Comparison of ENCODE assay signal across 23 cellular contexts in the genomic region with DNA sequence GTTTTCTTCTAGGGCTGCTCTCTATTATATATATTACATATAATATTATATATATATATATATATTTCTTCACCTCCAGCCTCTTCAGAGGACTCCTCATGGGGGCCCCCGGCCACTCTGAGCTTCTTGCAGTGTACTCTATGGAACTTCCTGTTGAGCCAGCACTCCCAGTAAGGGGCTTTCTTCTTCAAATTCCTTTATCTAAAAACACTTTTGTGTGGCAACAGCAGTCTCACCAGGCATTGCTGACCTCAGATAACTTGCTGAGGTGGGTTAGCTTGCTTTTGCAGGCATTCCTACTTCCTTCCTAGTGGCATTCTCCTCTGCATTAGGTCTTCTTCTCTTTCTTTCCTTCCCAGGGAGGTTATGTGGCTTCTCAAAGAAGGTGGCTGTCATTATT.
A peak's percentile ranks its signal among the peaks of the same experiment; 100 is the strongest.
DNase-seq lines count a peak whose midpoint lies in the region; ATAC-seq, FAIRE-seq and TF ChIP-seq lines count a peak whose summit lies in the region.
"Had no signal": no experiment of that assay in that cellular context is flagged by ENCODE, and none has a peak within 500 bp of the region (broad histone marks: within the 10 kb centered on the region; RNA-seq: fewer than 3 reads in every experiment).

No MANE protein-coding gene starts in this region.

- no peak for FAIRE-seq in RCC 7860 (lab: Jason Lieb, UNC)
- FAIRE-seq: colon, GM19239 had no signal

- peaks cover 22% of the 10 kb centered on the region for H3K4me1 Mint-ChIP-seq in WTC11
- H3K4me1 Mint-ChIP-seq: immature natural killer cell, nephron had no signal

- no peaks in the 10 kb centered on the region for H3K4me1 ChIP-seq in effector memory CD4-positive, alpha-beta T cell (ENCODE audit: control insufficient read depth, insufficient read depth, low read length, poor library complexity, severe bottlenecking)
- H3K4me1 ChIP-seq: BLaER1 treated with 17β-estradiol and CSF1 and Interleukin-3, amounts not matched to agents 10 nM and 100 nM; left lung; sigmoid colon had no signal

- CTCF ChIA-PET in WTC11 (lab: Charles Lee), result no interaction called here

- ATAC-seq in WTC11 (peak; percentile 94), GM18502 (IDR thresholded peaks at IDR 0.05; ENCODE audit: poor library complexity, unreplicated experiment) (no peak)
- ATAC-seq: left lung had no signal

- POLR2A ChIA-PET in WTC11 (lab: Charles Lee), result no interaction called here

- H3K4me3 ChIP-seq in H7 (ENCODE audit: insufficient read depth, low read depth, low read length), result no peak overlapping the region
- H3K4me3 ChIP-seq in effector memory CD4-positive, alpha-beta T cell (ENCODE audit: insufficient read depth, low read depth, low read length, poor library complexity, severe bottlenecking), result no peak overlapping the region
- H3K4me3 ChIP-seq: BLaER1 treated with 17β-estradiol and CSF1 and Interleukin-3, amounts not matched to agents 10 nM and 100 nM; left lung; sigmoid colon had no signal

- peak overlapping the region; percentile 33 for H3K27ac Mint-ChIP-seq in WTC11
- H3K27ac Mint-ChIP-seq: activated T-helper 2 cell treated with anti-CD3 and anti-CD28 coated beads, Interferon-gamma antibody, Interleukin-2, Interleukin-4, amounts not matched to agents 10 μg/mL and 5 μg/mL and 100 μg/mL, durations not matched to agents 14 hours and 24 hours and 36 hours; immature natural killer cell; nephron had no signal

- DNase-seq in H7 (peak; percentile 28), NOMO-1 treated with dmso at 0.1 percent for 144 hours (lab: John Stamatoyannopoulos, UW; ENCODE audit: unreplicated experiment) (peak; percentile 38), WTC11 (ENCODE audit: low spot score) (no peak), iPS-NIHi11 (ENCODE audit: low spot score) (peak; percentile 53), RCC 7860 (ENCODE audit: low spot score) (no peak), mesenteric fat pad (ENCODE audit: low spot score) (no peak)
- DNase-seq in effector memory CD4-positive, alpha-beta T cell, result no peak
- DNase-seq: activated CD8-positive, alpha-beta memory T cell treated with anti-CD3 and anti-CD28 coated beads, Interleukin-2, amount 50 U/mL, for 4 hours; DND-41; glutamatergic neuron; immature natural killer cell; NCI-H1436; NCI-H526 treated with DMSO at 0.1 percent for 48 hours; Right ventricle myocardium superior; sigmoid colon; WERI-Rb-1 had no signal

- no peak overlapping the region for H3K27ac ChIP-seq in effector memory CD4-positive, alpha-beta T cell (ENCODE audit: insufficient read depth, low read length, poor library complexity, severe bottlenecking)
- H3K27ac ChIP-seq: BLaER1 treated with 17β-estradiol and CSF1 and Interleukin-3, amounts not matched to agents 10 nM and 100 nM; left lung; sigmoid colon; WERI-Rb-1 had no signal

- no peaks in the 10 kb centered on the region for H3K27me3 ChIP-seq in H7 (ENCODE audit: control insufficient read depth, insufficient read depth, low read length)
- H3K27me3 ChIP-seq in effector memory CD4-positive, alpha-beta T cell (replicated peaks; ENCODE audit: control insufficient read depth, insufficient read depth, low read length, poor library complexity, severe bottlenecking), result no peaks in the 10 kb centered on the region
- H3K27me3 ChIP-seq: BLaER1 treated with 17β-estradiol and CSF1 and Interleukin-3, amounts not matched to agents 10 nM and 100 nM; left lung; sigmoid colon had no signal

- peaks cover 20% of the 10 kb centered on the region for H3K9me3 Mint-ChIP-seq in WTC11
- H3K9me3 Mint-ChIP-seq: activated T-helper 2 cell treated with anti-CD3 and anti-CD28 coated beads, Interferon-gamma antibody, Interleukin-2, Interleukin-4, amounts not matched to agents 10 μg/mL and 5 μg/mL and 100 μg/mL, durations not matched to agents 14 hours and 24 hours and 36 hours had no signal

- peaks cover 5% of the 10 kb centered on the region; the same call in 1 of the 2 replicates for H3K36me3 Mint-ChIP-seq in WTC11
- H3K36me3 Mint-ChIP-seq: immature natural killer cell had no signal

- H3K4me3 Mint-ChIP-seq in WTC11, result no peak overlapping the region
- H3K4me3 Mint-ChIP-seq: immature natural killer cell, nephron had no signal

- no peaks in the 10 kb centered on the region for H3K27me3 Mint-ChIP-seq in WTC11 (ENCODE audit: low read depth)

- H3K36me3 ChIP-seq in H7 (replicated peaks; ENCODE audit: control insufficient read depth, insufficient read depth, low read length), result no peaks in the 10 kb centered on the region
- no peaks in the 10 kb centered on the region for H3K36me3 ChIP-seq in effector memory CD4-positive, alpha-beta T cell (ENCODE audit: control insufficient read depth, insufficient read depth, low read length)
- H3K36me3 ChIP-seq: BLaER1 treated with 17β-estradiol and CSF1 and Interleukin-3, amounts not matched to agents 10 nM and 100 nM; left lung; sigmoid colon; WERI-Rb-1 had no signal

- no peaks in the 10 kb centered on the region for H3K9me3 ChIP-seq in effector memory CD4-positive, alpha-beta T cell (ENCODE audit: control insufficient read depth, low read length)
- H3K9me3 ChIP-seq: BLaER1 treated with 17β-estradiol and CSF1 and Interleukin-3, amounts not matched to agents 10 nM and 100 nM; sigmoid colon had no signal

- TF ChIP-seq CTCF in WTC11 (IDR thresholded peaks at IDR 0.05), result no peak

TF ChIP-seq in WTC11, 78 proteins besides CTCF, POLR2A, EP300 and RAD21:
- TF ChIP-seq MXD4 (CRISPR knock-in tag; IDR thresholded peaks at IDR 0.05; ENCODE audit: borderline replicate concordance), result no peak
TF ChIP-seq in WTC11: peak in this region for 0.

Comparison
In these comparisons a context has a peak if more than half of its experiments do, and no peak if none do; other contexts are left out.
1. DNase-seq: peak in H7 (single experiment), NOMO-1 treated with dmso at 0.1 percent for 144 hours (single experiment) and iPS-NIHi11 (single experiment); none in WTC11 (single experiment), effector memory CD4-positive, alpha-beta T cell (0 of 3), RCC 7860 (single experiment) and mesenteric fat pad (single experiment).